8 cellular contexts compared by ENCODE assay signal in the genomic region with DNA sequence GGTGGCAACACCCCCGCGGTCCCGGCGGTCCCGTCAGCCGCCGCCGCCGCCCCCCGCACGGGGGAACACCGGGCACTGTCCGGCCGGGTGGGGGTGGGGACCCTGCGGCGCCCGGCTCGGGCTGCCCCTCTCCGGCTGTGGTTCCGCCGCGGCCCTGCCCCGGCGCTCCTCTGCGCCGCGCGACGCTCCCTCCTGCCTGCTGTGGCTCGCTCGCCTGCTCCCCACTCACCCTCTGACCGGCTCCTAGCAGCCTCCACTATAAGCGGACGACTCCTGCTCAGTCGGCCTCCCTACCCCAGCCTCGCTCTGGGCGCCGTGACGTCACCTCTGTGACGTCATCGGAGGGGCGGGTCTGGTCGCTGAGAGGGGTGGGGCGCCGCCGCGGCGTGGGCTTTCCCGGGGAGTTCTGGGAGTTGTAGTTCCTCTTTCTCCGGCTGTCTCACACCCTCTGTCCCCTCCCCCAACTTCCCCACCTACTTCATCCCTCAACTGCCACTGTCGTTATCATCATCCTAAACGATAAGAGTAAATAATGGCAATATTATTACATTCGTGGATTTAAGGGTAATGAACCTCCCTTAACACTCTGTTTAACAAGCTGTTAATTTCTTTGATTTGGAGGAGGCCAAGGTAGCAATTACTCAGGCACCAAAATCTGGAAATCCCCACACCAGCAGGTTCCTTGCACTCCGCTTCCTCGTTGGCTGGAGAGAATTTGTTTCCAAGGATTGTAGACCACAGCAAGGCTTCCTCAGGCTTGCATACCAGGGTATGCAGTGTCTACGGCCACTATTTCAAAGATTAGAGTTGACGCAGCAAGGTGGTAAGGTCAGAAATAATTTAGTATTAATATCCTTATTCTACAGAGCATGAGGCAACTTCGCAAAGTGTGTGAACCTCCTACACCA. TPM values are rescaled to one million over a fixed set of nuclear protein-coding genes. Genes with fewer than 3 reads are reported as not detected.
DNase-seq lines count a peak whose midpoint lies in the region; ATAC-seq, FAIRE-seq and TF ChIP-seq lines count a peak whose summit lies in the region.

Gene UBE2H (minus strand): TSS at position 308 of the 908 bp plus-strand sequence. CDS start 405 bp downstream, outside the sequence.

- TF ChIP-seq CTCF in left lung (IDR thresholded peaks at IDR 0.05): no peak

- no peaks in the 10 kb centered on the region for H3K9me3 ChIP-seq in left lung

- FAIRE-seq in GM19239 (lab: Jason Lieb, UNC): peak; percentile 96

- intact Hi-C loops in left lung (cut with DNase I): no loop called here

- peak within 1 kb of the TSS; percentile 96 to 97 for H3K27ac ChIP-seq in left lung

- ATAC-seq in HG03460 (IDR thresholded peaks at IDR 0.05; ENCODE audit: unreplicated experiment): peak; percentile 56
- peak; percentile 73 for ATAC-seq in left lung

- H3K36me3 ChIP-seq in left lung: no peaks in the 10 kb centered on the region

- DNase-seq in Ammon's horn (ENCODE audit: low spot score) (peak; percentile 96), GM19239 (ENCODE audit: insufficient read length, low spot score) (peak; percentile 85), NCI-H69 (lab: John Stamatoyannopoulos, UW) (peak; percentile 96), cortex of kidney (lab: John Stamatoyannopoulos, UW) (peak; percentile 73), left lung (peak; percentile 92 to 97)
- peak; percentile 91 for DNase-seq in activated CD4-positive, alpha-beta T cell treated with anti-CD3 and anti-CD28 coated beads, Interleukin-2, amount 50 U/mL, for 1 hour
- DNase-seq in stimulated activated CD4-positive, alpha-beta T cell treated with anti-CD3 and anti-CD28 coated beads, Interleukin-2, amount 100 ng/mL, for 4 hours (ENCODE audit: low read depth): peak; percentile 89

- peak within 1 kb of the TSS; percentile 78 to 92 for H3K4me3 ChIP-seq in left lung

- H3K4me1 ChIP-seq in left lung: peaks cover 22 to 37% of the 10 kb centered on the region in 2 donors

- H3K27me3 ChIP-seq in left lung: no peaks in the 10 kb centered on the region

RNA-seq across cellular contexts. Expression of gene UBE2H, which starts in this region (rescaled TPM):
- 100 to 1,000 TPM in 1 of 2 donors, 10 to 100 TPM in 1; 58.7 to 121 TPM for total RNA-seq in left lung

Comparison
In these comparisons a context has a peak if more than half of its experiments do, and no peak if none do; other contexts are left out.
1. Peak in every context shown above with its lines: DNase-seq, ATAC-seq, H3K4me3 ChIP-seq and H3K27ac ChIP-seq.